Comparison of ENCODE assay signal across 10 cellular contexts in the genomic region with DNA sequence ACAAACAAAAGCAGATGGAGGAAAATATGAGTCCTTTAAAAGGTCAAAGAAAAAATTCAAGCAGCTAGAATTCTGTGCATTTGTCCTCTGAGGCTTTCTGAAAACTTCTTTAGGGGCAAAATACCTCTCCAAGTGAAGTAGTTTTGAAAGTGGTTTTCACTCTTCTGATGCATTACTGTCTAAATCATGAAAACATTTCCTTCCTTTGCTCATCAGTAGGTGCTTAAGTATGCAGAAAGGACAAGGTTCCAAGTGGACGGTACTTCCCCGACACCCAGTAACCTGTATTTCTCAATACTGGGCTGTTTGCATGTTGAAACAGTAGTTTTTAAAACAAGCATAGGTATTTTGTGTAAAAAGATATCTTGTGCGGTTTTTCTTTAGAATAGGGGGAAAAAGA.
DNase-seq lines count a peak whose midpoint lies in the region; ATAC-seq, FAIRE-seq and TF ChIP-seq lines count a peak whose summit lies in the region.
"Had no signal": no experiment of that assay in that cellular context is flagged by ENCODE, and none has a peak within 500 bp of the region (broad histone marks: within the 10 kb centered on the region; RNA-seq: fewer than 3 reads in every experiment).

No MANE protein-coding gene starts in this region.

- H2AFZ ChIP-seq in GM12878 (ENCODE audit: control insufficient read depth, low read depth, low read length) = no peak overlapping the region

- POLR2A ChIA-PET in GM12878 (lab: Charles Lee) = no interaction called here

- peaks cover 4% of the 10 kb centered on the region for H3K9me3 ChIP-seq in GM12878 (replicated peaks; ENCODE audit: control insufficient read depth, insufficient read depth, low read length)

- no peak for DNase-seq in GM18507 (ENCODE audit: extremely low spot score, insufficient read length, low read depth)
- DNase-seq in GM12878 (ENCODE audit: low read depth, low spot score) = peak; percentile 53
- no peak for DNase-seq in posterior cingulate gyrus
- no peak for DNase-seq in A172 (ENCODE audit: low spot score)
- DNase-seq in NCI-H187 (lab: John Stamatoyannopoulos, UW) = no peak
- DNase-seq in foreskin melanocyte = no peak
- DNase-seq: COR-L47, islet precursor cell had no signal

- no peaks in the 10 kb centered on the region for H3K36me3 ChIP-seq in GM12878 (ENCODE audit: control insufficient read depth in 2 of 2, insufficient read depth in 2 of 2, low read length in 1 of 2)

- no peak for TF ChIP-seq POLR2A in GM12878 (IDR thresholded peaks at IDR 0.05; ENCODE audit: low read depth, low read length)

- RAD21 ChIA-PET in GM12878 (lab: Charles Lee; ENCODE audit: unreplicated experiment) = no interaction called here

- SMC1A ChIA-PET in GM12878 (lab: Charles Lee; ENCODE audit: uncharacterized antibody, unreplicated experiment) = interaction anchor here (0.7 to 1.1 kb wide), 2 partner anchors 13 to 39 kb away, joined by 3 to 4 read pairs; no protein-coding TSS in a partner anchor

- H3K9ac ChIP-seq in GM12878 (ENCODE audit: control insufficient read depth, insufficient read depth, low read length) = no peak overlapping the region

- H3K27ac ChIP-seq in GM12878 (ENCODE audit: control insufficient read depth, insufficient read depth) = no peak overlapping the region

- no peaks in the 10 kb centered on the region for H3K27me3 ChIP-seq in GM12878 (replicated peaks in 1 of 2; ENCODE audit: control insufficient read depth in 2 of 2, insufficient read depth in 2 of 2, low read length in 1 of 2)

- peaks cover 16% of the 10 kb centered on the region for H3K4me1 ChIP-seq in GM12878 (ENCODE audit: control insufficient read depth, insufficient read depth, low read length)

- no peaks in the 10 kb centered on the region for H4K20me1 ChIP-seq in GM12878 (ENCODE audit: control insufficient read depth, insufficient read depth)

- no peak for TF ChIP-seq EP300 in GM12878 (IDR thresholded peaks at IDR 0.05; ENCODE audit: borderline replicate concordance in 1 of 2, control insufficient read depth in 1 of 2, low read depth in 2 of 2, low read length in 2 of 2)

- TF ChIP-seq RAD21 in GM12878 (IDR thresholded peaks at IDR 0.05; ENCODE audit: insufficient read depth, low read depth, low read length) = no peak

- peak; percentile 59 for ATAC-seq in GM19467 (IDR thresholded peaks at IDR 0.05; ENCODE audit: unreplicated experiment)
- peak; percentile 50 for ATAC-seq in HG03045 (IDR thresholded peaks at IDR 0.05; ENCODE audit: unreplicated experiment)
- ATAC-seq in GM12878 = peak; percentile 69

- H3K79me2 ChIP-seq in GM12878 (ENCODE audit: control insufficient read depth, insufficient read depth, low read length) = no peaks in the 10 kb centered on the region

- no peak overlapping the region for H3K4me3 ChIP-seq in GM12878

- CTCF ChIA-PET in GM12878 (lab: Yijun Ruan, JAX) = interaction anchor here (0.7 kb wide), 1 partner anchor 16 kb away, joined by 3 read pairs; no protein-coding TSS in a partner anchor

- 0% methylated on average over 3 of the region's 3 CpGs for WGBS in GM12878 (ENCODE audit: insufficient coverage, insufficient replicate concordance, low lambda C conversion rate, missing lambda C conversion rate)

- BruUV-seq in GM12878 (replicated peaks; lab: Mats Ljungman, UMichigan) = no TSS peak

- in situ Hi-C loops in GM12878 (cut with MboI) = no loop called here

- intact Hi-C loops in GM12878 (cut with micrococcal nuclease; ENCODE audit: unreplicated experiment) = loop anchor here (2.0 kb wide), 1 partner anchor 429 kb away; no protein-coding TSS in a partner anchor
- intact Hi-C loops in posterior cingulate gyrus (cut with DNase I) = no loop called here

- no peak for TF ChIP-seq CTCF in GM12878 (IDR thresholded peaks at IDR 0.05 in 2 of 3, conservative IDR thresholded peaks at IDR 0.05 in 1 of 3; ENCODE audit: control insufficient read depth in 2 of 3, extremely low read depth in 1 of 3, insufficient read depth in 1 of 3, low read depth in 3 of 3, low read length in 3 of 3)

- FAIRE-seq in GM18507 (lab: Jason Lieb, UNC) (peak; percentile 82), GM12878 (lab: Jason Lieb, UNC) (no peak)

- H3K4me2 ChIP-seq in GM12878 (ENCODE audit: control insufficient read depth, insufficient read depth) = no peak overlapping the region

TF ChIP-seq in GM12878, 131 proteins besides CTCF, POLR2A, EP300 and RAD21:
- TF ChIP-seq GABPA (IDR thresholded peaks at IDR 0.05; ENCODE audit: low read depth) (0 out of 2 replicates have a peak, but pooled peaks have one; percentile 21), MTA2 (IDR thresholded peaks at IDR 0.05; ENCODE audit: low read depth) (peak; percentile 38; the same call in 1 of the 2 replicates), RELB (IDR thresholded peaks at IDR 0.05; ENCODE audit: low read depth) (no peak), NFIC (IDR thresholded peaks at IDR 0.05; ENCODE audit: low read depth, low read length) (peak; percentile 52; the same call in 1 of the 2 replicates), JUNB (IDR thresholded peaks at IDR 0.05) (peak; percentile 29), MEF2B (IDR thresholded peaks at IDR 0.05; ENCODE audit: partially characterized antibody, poor library complexity, severe bottlenecking) (peak; percentile 20), NR2C2 (IDR thresholded peaks at IDR 0.05; ENCODE audit: borderline replicate concordance, control insufficient read depth, insufficient read length, low read depth) (no peak), RUNX3 (IDR thresholded peaks at IDR 0.05; ENCODE audit: low read length) (peak; percentile 57), SMAD1 (IDR thresholded peaks at IDR 0.05; ENCODE audit: low read depth, partially characterized antibody) (no peak), CREB1 (IDR thresholded peaks at IDR 0.05; ENCODE audit: low read depth) (peak; percentile 43; the same call in 1 of the 2 replicates), IKZF2 (IDR thresholded peaks at IDR 0.05) (peak; percentile 19 to 50; a peak in 2 of 4 replicates), POLR2AphosphoS5 (IDR thresholded peaks at IDR 0.05; ENCODE audit: low read length) (no peak), CEBPB (IDR thresholded peaks at IDR 0.05; ENCODE audit: borderline replicate concordance in 1 of 2, low read depth in 2 of 2, low read length in 2 of 2) (no peak), SKIL (IDR thresholded peaks at IDR 0.05; ENCODE audit: low read depth, poor library complexity, severe bottlenecking) (peak; percentile 20)
- TF ChIP-seq, protein P1, sequence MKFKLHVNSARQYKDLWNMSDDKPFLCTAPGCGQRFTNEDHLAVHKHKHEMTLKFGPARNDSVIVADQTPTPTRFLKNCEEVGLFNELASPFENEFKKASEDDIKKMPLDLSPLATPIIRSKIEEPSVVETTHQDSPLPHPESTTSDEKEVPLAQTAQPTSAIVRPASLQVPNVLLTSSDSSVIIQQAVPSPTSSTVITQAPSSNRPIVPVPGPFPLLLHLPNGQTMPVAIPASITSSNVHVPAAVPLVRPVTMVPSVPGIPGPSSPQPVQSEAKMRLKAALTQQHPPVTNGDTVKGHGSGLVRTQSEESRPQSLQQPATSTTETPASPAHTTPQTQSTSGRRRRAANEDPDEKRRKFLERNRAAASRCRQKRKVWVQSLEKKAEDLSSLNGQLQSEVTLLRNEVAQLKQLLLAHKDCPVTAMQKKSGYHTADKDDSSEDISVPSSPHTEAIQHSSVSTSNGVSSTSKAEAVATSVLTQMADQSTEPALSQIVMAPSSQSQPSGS (IDR thresholded peaks at IDR 0.05; ENCODE audit: low read length) = peak; percentile 61; the same call in 1 of the 2 replicates
